ENCODE assay signal across 8 cellular contexts in genomic region chr6:28349344-28349891, GRCh38. TPM values are rescaled to one million over a fixed set of nuclear protein-coding genes. Genes with fewer than 3 reads are reported as not detected.
A peak's percentile ranks its signal among the peaks of the same experiment; 100 is the strongest.
DNase-seq lines count a peak whose midpoint lies in the region; ATAC-seq and TF ChIP-seq lines count a peak whose summit lies in the region.

No MANE protein-coding gene starts in this region.

- H4K20me1 ChIP-seq in hepatocyte (ENCODE audit: insufficient read depth, poor library complexity, severe bottlenecking): no peaks in the 10 kb centered on the region

- WGBS in hepatocyte (ENCODE audit: low lambda C conversion rate, missing lambda C conversion rate): 4% methylated on average over 9 of the region's 9 CpGs
- 1 to 2% (median 2%) methylated on average over 9 of the region's 9 CpGs for WGBS in stomach, 5 donors

- peaks cover 8% of the 10 kb centered on the region for H3K36me3 Mint-ChIP-seq in activated CD4-positive, alpha-beta T cell treated with anti-CD3 and anti-CD28 coated beads, Interleukin-2, amount 10 ng/mL, durations not matched to agents 24 days and 14 days (ENCODE audit: low read depth)
- no peaks in the 10 kb centered on the region for H3K36me3 Mint-ChIP-seq in T-cell

- H2AFZ ChIP-seq in hepatocyte: peak overlapping the region; percentile 95

- no peak for DNase-seq in activated CD4-positive, alpha-beta T cell treated with anti-CD3 and anti-CD28 coated beads, Interleukin-2, amount 10 ng/mL, durations not matched to agents 24 days and 14 days
- no peak for DNase-seq in activated CD4-positive, alpha-beta T cell treated with anti-CD3 and anti-CD28 coated beads for 1 hour
- no peak for DNase-seq in T-cell
- no peak for DNase-seq in hepatocyte (ENCODE audit: low spot score)
- DNase-seq in stomach: no peak
- DNase-seq in HEK293T (ENCODE audit: extremely low spot score): no peak
- no peak for DNase-seq in NCI-H2107 treated with DMSO at 0.1 percent for 48 hours (lab: John Stamatoyannopoulos, UW; ENCODE audit: unreplicated experiment)
- DNase-seq in glomerular visceral epithelial cell (ENCODE audit: extremely low spot score): no peak

- TF ChIP-seq CTCF in hepatocyte (IDR thresholded peaks at IDR 0.05; ENCODE audit: poor library complexity) (no peak), stomach (IDR thresholded peaks at IDR 0.05) (no peak)

- no peak for TF ChIP-seq EP300 in stomach (IDR thresholded peaks at IDR 0.05)

- peaks cover 27% of the 10 kb centered on the region for H3K27me3 Mint-ChIP-seq in activated CD4-positive, alpha-beta T cell treated with anti-CD3 and anti-CD28 coated beads, Interleukin-2, amount 10 ng/mL, durations not matched to agents 24 days and 14 days
- H3K27me3 Mint-ChIP-seq in T-cell: peaks cover 5 to 18% of the 10 kb centered on the region in 2 donors

- CTCF ChIA-PET in T-cell (lab: Charles Lee) (interaction anchor here in 1 of 2 donors (1.5 kb wide), 1 partner anchor 14 kb away, joined by 6 read pairs; the partner anchor contains the start of gene ZSCAN31), HEK293T (lab: Yijun Ruan, JAX) (no interaction called here)

- peak overlapping the region; percentile 73 for H3K4me2 ChIP-seq in hepatocyte

- H3K4me3 Mint-ChIP-seq in activated CD4-positive, alpha-beta T cell treated with anti-CD3 and anti-CD28 coated beads, Interleukin-2, amount 10 ng/mL, durations not matched to agents 24 days and 14 days: peak overlapping the region; percentile 98
- peak overlapping the region; percentile 91 to 98 (median 96) for H3K4me3 Mint-ChIP-seq in T-cell

- no peak for ATAC-seq in T-cell (replicated peaks in 1 of 4)

- no peak for TF ChIP-seq POLR2A in stomach (IDR thresholded peaks at IDR 0.05)

- H3K4me1 ChIP-seq in hepatocyte (ENCODE audit: insufficient read depth) (peaks cover 11% of the 10 kb centered on the region), stomach (peaks cover 12 to 46% (median 26%) of the 10 kb centered on the region in 4 donors)

- peak overlapping the region; percentile 77 for H3K27ac ChIP-seq in hepatocyte
- H3K27ac ChIP-seq in stomach: peak overlapping the region; percentile 75 to 89 (median 87)

- H3K36me3 ChIP-seq in hepatocyte (replicated peaks; ENCODE audit: insufficient read depth, low read depth) (no peaks in the 10 kb centered on the region), stomach (no peaks in the 10 kb centered on the region)

- POLR2A ChIA-PET in T-cell (lab: Charles Lee) (interaction anchor here (0.6 to 1.0 kb wide), 3 partner anchors 14 to 83 kb away, joined by 3 to 6 read pairs (median 4); partner anchors contain the start of gene ZSCAN26 (in 2 of the 2)), HEK293T (lab: Yijun Ruan, JAX) (interaction anchor here (0.6 to 1.6 kb wide), 10 partner anchors 8 to 225 kb away, joined by 3 to 24 read pairs (median 4); partner anchors contain the start of genes PGBD1, ZKSCAN4, ZKSCAN8 and ZSCAN16)

- H3K4me1 Mint-ChIP-seq in activated CD4-positive, alpha-beta T cell treated with anti-CD3 and anti-CD28 coated beads, Interleukin-2, amount 10 ng/mL, durations not matched to agents 24 days and 14 days: peaks cover 22% of the 10 kb centered on the region
- H3K4me1 Mint-ChIP-seq in T-cell: peaks cover 34 to 38% (median 36%) of the 10 kb centered on the region in 3 donors

- H3K4me3 ChIP-seq in hepatocyte (peak overlapping the region; percentile 72), stomach (peak overlapping the region; percentile 61 to 92 (median 70))

- no peaks in the 10 kb centered on the region for H3K9me3 ChIP-seq in hepatocyte (ENCODE audit: low read depth)
- no peaks in the 10 kb centered on the region for H3K9me3 ChIP-seq in stomach

- H3K79me2 ChIP-seq in hepatocyte: peaks cover 38% of the 10 kb centered on the region

- intact Hi-C loops in activated CD4-positive, alpha-beta T cell treated with anti-CD3 and anti-CD28 coated beads, Interleukin-2, amount 10 ng/mL, durations not matched to agents 24 days and 14 days (cut with micrococcal nuclease): loop anchor here (1.0 to 5.0 kb wide), 3 partner anchors 13 to 267 kb away; partner anchors contain the start of genes ZNF165, ZSCAN26 and ZSCAN31
- intact Hi-C loops in stomach (cut with DNase I; ENCODE audit: low total_unique reads): no loop called here

- peaks cover 2% of the 10 kb centered on the region for H3K9me3 Mint-ChIP-seq in activated CD4-positive, alpha-beta T cell treated with anti-CD3 and anti-CD28 coated beads, Interleukin-2, amount 10 ng/mL, durations not matched to agents 24 days and 14 days
- no peaks in the 10 kb centered on the region for H3K9me3 Mint-ChIP-seq in T-cell

- no peaks in the 10 kb centered on the region for H3K9me2 ChIP-seq in hepatocyte (replicated peaks; ENCODE audit: insufficient read depth)

- H3K27ac Mint-ChIP-seq in activated CD4-positive, alpha-beta T cell treated with anti-CD3 and anti-CD28 coated beads, Interleukin-2, amount 10 ng/mL, durations not matched to agents 24 days and 14 days: peak overlapping the region; percentile 91
- peak overlapping the region; percentile 92 to 93 for H3K27ac Mint-ChIP-seq in T-cell

- H3K27me3 ChIP-seq in hepatocyte: peaks cover 8% of the 10 kb centered on the region
- H3K27me3 ChIP-seq in stomach: no peaks in the 10 kb centered on the region

TF ChIP-seq in HEK293T, 16 proteins besides CTCF, POLR2A, EP300 and RAD21:
- TF ChIP-seq FOXM1 (IDR thresholded peaks at IDR 0.05; ENCODE audit: borderline replicate concordance) (no peak), L3MBTL2 (conservative IDR thresholded peaks at IDR 0.05) (no peak), SP1 (IDR thresholded peaks at IDR 0.05) (no peak)
TF ChIP-seq in HEK293T: peak in this region for 0.

RNA-seq across cellular contexts. Expression of gene ZKSCAN3, which starts 0.3 kb away (rescaled TPM):
- total RNA-seq in activated CD4-positive, alpha-beta T cell treated with anti-CD3 and anti-CD28 coated beads, Interleukin-2, amount 10 ng/mL, durations not matched to agents 24 days and 14 days: 2.7 and 2.9 TPM in 2 replicates
- total RNA-seq in T-cell (10 to 100 TPM in 3 of 5 donors, 1 to 10 TPM in 2; 4.0 to 11.9 (median 10.5) TPM), hepatocyte (6.8 and 7.1 TPM in 2 replicates), stomach (10 to 100 TPM in 1 of 5 donors, 1 to 10 TPM in 4; 2.3 to 31.2 (median 4.6) TPM)
- polyA plus RNA-seq in hepatocyte (1.9 and 3.1 TPM in 2 replicates), stomach (1 to 10 TPM in 2 of 3 donors, under 1 TPM in 1; 0.61 to 1.6 (median 1.0) TPM)

RNA-seq across cellular contexts. Expression of gene ZSCAN31, which starts 13.5 kb away (rescaled TPM):
- 0.54 and 0.79 TPM in 2 replicates for total RNA-seq in activated CD4-positive, alpha-beta T cell treated with anti-CD3 and anti-CD28 coated beads, Interleukin-2, amount 10 ng/mL, durations not matched to agents 24 days and 14 days
- total RNA-seq in T-cell (1 to 10 TPM in 3 of 5 donors, under 1 TPM in 2; 0.79 to 1.5 (median 1.1) TPM), hepatocyte (2.6 and 4.6 TPM in 2 replicates), stomach (10 to 100 TPM in 2 of 5 donors, 1 to 10 TPM in 3; 2.3 to 13.4 (median 9.9) TPM)
- polyA plus RNA-seq in hepatocyte (1.8 and 3.4 TPM in 2 replicates), stomach (1 to 10 TPM; 2.7 to 8.2 (median 5.3) TPM)

RNA-seq across cellular contexts. Expression of gene ZSCAN12, which starts 50.1 kb away (rescaled TPM):
- 5.8 and 5.9 TPM in 2 replicates for total RNA-seq in activated CD4-positive, alpha-beta T cell treated with anti-CD3 and anti-CD28 coated beads, Interleukin-2, amount 10 ng/mL, durations not matched to agents 24 days and 14 days
- total RNA-seq in T-cell (1 to 10 TPM; 3.8 to 8.2 (median 6.8) TPM), hepatocyte (5.6 and 6.1 TPM in 2 replicates), stomach (10 to 100 TPM in 1 of 5 donors, 1 to 10 TPM in 4; 1.4 to 10.5 (median 7.1) TPM)
- polyA plus RNA-seq in hepatocyte (2.1 and 3.2 TPM in 2 replicates), stomach (1 to 10 TPM; 1.1 to 1.8 (median 1.7) TPM)
